ENCODE assay signal across 40 cellular contexts in the genomic region with DNA sequence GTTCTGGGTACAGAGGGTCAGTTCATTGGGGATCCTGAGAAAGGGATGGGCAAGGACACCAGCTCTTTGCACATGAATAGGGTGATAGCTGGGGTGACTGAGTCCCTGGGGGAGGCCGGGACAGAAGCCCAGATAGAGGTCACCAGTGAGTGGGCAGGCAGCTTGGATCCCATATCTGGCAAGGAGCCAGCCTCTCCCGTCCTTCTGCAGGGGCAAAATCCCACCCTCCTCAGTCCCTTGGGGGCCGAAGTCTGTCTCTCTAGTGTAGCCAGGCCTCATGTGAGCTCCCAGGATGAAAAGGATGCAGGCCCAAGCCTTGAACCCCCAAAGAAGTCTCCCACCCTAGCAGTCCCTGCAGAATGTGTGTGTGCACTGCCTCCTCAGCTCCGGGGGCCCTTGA. TPM values are rescaled to one million over a fixed set of nuclear protein-coding genes. Genes with fewer than 3 reads are reported as not detected.
"Had no signal": no experiment of that assay in that cellular context is flagged by ENCODE, and none has a peak within 500 bp of the region (broad histone marks: within the 10 kb centered on the region; RNA-seq: fewer than 3 reads in every experiment).

No MANE protein-coding gene starts in this region.

- H3K4me3 ChIP-seq: ascending aorta, cardiac muscle cell had no signal

- H3K27me3 ChIP-seq: ascending aorta, cardiac muscle cell had no signal

- DNase-seq: activated B cell treated with CpG ODN at 0.5 μM for 24 hours; activated CD4-positive, alpha-beta memory T cell treated with anti-CD3 and anti-CD28 coated beads for 36 hours; activated CD4-positive, alpha-beta T cell treated with anti-CD3 and anti-CD28 coated beads for 4 hours; activated CD4-positive, alpha-beta T cell treated with anti-CD3 and anti-CD28 coated beads, Interleukin-2, amount 10 ng/mL, durations not matched to agents 24 days and 14 days; activated CD4-positive, alpha-beta T cell treated with anti-CD3 and anti-CD28 coated beads, Interleukin-2, amount 50 U/mL, for 1 hour; activated CD4-positive, alpha-beta T cell treated with anti-CD3 and anti-CD28 coated beads, Interleukin-2, amount 50 U/mL, for 4 hours; activated CD4-positive, CD25-positive, alpha-beta regulatory T cell treated with anti-CD3 and anti-CD28 coated beads, Interleukin-2, amount 50 U/mL, for 72 hours; activated CD8-positive, alpha-beta memory T cell treated with anti-CD3 and anti-CD28 coated beads, Interleukin-2, amount 50 U/mL, for 4 hours; activated CD8-positive, alpha-beta T cell treated with anti-CD3 and anti-CD28 coated beads for 36 hours; activated effector memory CD4-positive, alpha-beta T cell treated with Interleukin-2 at 50 U/mL for 16 hours; activated gamma-delta T cell; activated naive CD4-positive, alpha-beta T cell treated with anti-CD3 and anti-CD28 coated beads, Interleukin-2, amount 10 ng/mL, durations not matched to agents 7 days and 5 days; activated naive CD4-positive, alpha-beta T cell treated with Interleukin-2 at 50 U/mL for 16 hours; activated naive CD8-positive, alpha-beta T cell treated with anti-CD3 and anti-CD28 coated beads, Interleukin-2, amount 10 ng/mL, durations not matched to agents 7 days and 5 days; activated naive CD8-positive, alpha-beta T cell treated with anti-CD3 and anti-CD28 coated beads, Interleukin-2, amount 50 U/mL, for 24 hours; activated T-cell treated with anti-CD3 and anti-CD28 coated beads for 4 hours; activated T-cell treated with anti-CD3 and anti-CD28 coated beads, Interleukin-2, amount 50 U/mL, for 4 hours; activated T-cell treated with anti-CD3 and anti-CD28 coated beads, Interleukin-2, amount 50 U/mL, for 72 hours; amygdala; anterior cingulate cortex; caudate nucleus; cerebellar nuclear complex; T-helper 1 cell; T-helper 2 cell; T-helper 9 cell had no signal

- H3K4me1 ChIP-seq: ascending aorta had no signal

- H3K27me3 Mint-ChIP-seq: activated B cell treated with CpG ODN at 0.5 μM for 24 hours; activated CD4-positive, alpha-beta memory T cell treated with anti-CD3 and anti-CD28 coated beads for 36 hours; activated CD4-positive, alpha-beta T cell treated with anti-CD3 and anti-CD28 coated beads, Interleukin-2, amount 10 ng/mL, durations not matched to agents 24 days and 14 days; activated CD8-positive, alpha-beta T cell treated with anti-CD3 and anti-CD28 coated beads for 36 hours; activated naive CD4-positive, alpha-beta T cell treated with anti-CD3 and anti-CD28 coated beads, Interleukin-2, amount 10 ng/mL, durations not matched to agents 7 days and 5 days; activated naive CD4-positive, alpha-beta T cell treated with anti-CD3 and anti-CD28 coated beads, Interleukin-2, amount 50 U/mL, for 24 hours; activated naive CD8-positive, alpha-beta T cell; activated naive CD8-positive, alpha-beta T cell treated with anti-CD3 and anti-CD28 coated beads, Interleukin-2, amount 10 ng/mL, durations not matched to agents 7 days and 5 days; activated naive CD8-positive, alpha-beta T cell treated with anti-CD3 and anti-CD28 coated beads, Interleukin-2, amount 50 U/mL, for 24 hours; brain; central memory CD8-positive, alpha-beta T cell had no signal

- H3K27ac Mint-ChIP-seq: activated B cell treated with CpG ODN at 0.5 μM for 24 hours; activated CD4-positive, alpha-beta memory T cell treated with anti-CD3 and anti-CD28 coated beads for 36 hours; activated CD4-positive, alpha-beta T cell treated with anti-CD3 and anti-CD28 coated beads, Interleukin-2, amount 10 ng/mL, durations not matched to agents 24 days and 14 days; activated naive CD4-positive, alpha-beta T cell treated with anti-CD3 and anti-CD28 coated beads, Interleukin-2, amount 50 U/mL, for 24 hours; activated naive CD8-positive, alpha-beta T cell; activated naive CD8-positive, alpha-beta T cell treated with anti-CD3 and anti-CD28 coated beads, Interleukin-2, amount 50 U/mL, for 24 hours; activated T-cell treated with anti-CD3 and anti-CD28 coated beads, Interleukin-2, amount 50 U/mL, for 72 hours; activated T-helper 1 cell treated with anti-CD3 and anti-CD28 coated beads, Interleukin-12 subunit alpha, Interleukin-12 subunit beta, Interleukin-2, Interleukin-4 antibody, amounts not matched to agents 30 ng/mL and 10 ng/mL and 1 ng/mL, durations not matched to agents 14 hours and 24 hours and 36 hours; activated T-helper 2 cell treated with anti-CD3 and anti-CD28 coated beads, Interferon-gamma antibody, Interleukin-2, Interleukin-4, amounts not matched to agents 10 μg/mL and 5 μg/mL and 100 μg/mL, durations not matched to agents 14 hours and 24 hours and 36 hours; T-helper 1 cell treated with Interleukin-12 subunit alpha and Interleukin-12 subunit beta and Interleukin-4 antibody, amounts not matched to agents 30 μg/mL and 1 μg/mL, for 36 hours; T-helper 2 cell treated with Interferon-gamma antibody and Interleukin-4, amounts not matched to agents 5 μg/mL and 100 μg/mL, for 36 hours had no signal

- H3K36me3 ChIP-seq: cardiac muscle cell had no signal

- H3K4me3 Mint-ChIP-seq: activated B cell treated with CpG ODN at 0.5 μM for 24 hours; activated CD4-positive, alpha-beta memory T cell treated with anti-CD3 and anti-CD28 coated beads for 36 hours; activated CD4-positive, alpha-beta T cell treated with anti-CD3 and anti-CD28 coated beads, Interleukin-2, amount 10 ng/mL, durations not matched to agents 24 days and 14 days; activated CD8-positive, alpha-beta T cell treated with anti-CD3 and anti-CD28 coated beads for 36 hours; activated naive CD4-positive, alpha-beta T cell treated with anti-CD3 and anti-CD28 coated beads, Interleukin-2, amount 10 ng/mL, durations not matched to agents 7 days and 5 days; activated naive CD4-positive, alpha-beta T cell treated with anti-CD3 and anti-CD28 coated beads, Interleukin-2, amount 50 U/mL, for 24 hours; activated naive CD8-positive, alpha-beta T cell; activated naive CD8-positive, alpha-beta T cell treated with anti-CD3 and anti-CD28 coated beads, Interleukin-2, amount 10 ng/mL, durations not matched to agents 7 days and 5 days; activated naive CD8-positive, alpha-beta T cell treated with anti-CD3 and anti-CD28 coated beads, Interleukin-2, amount 50 U/mL, for 24 hours; activated T-cell treated with anti-CD3 and anti-CD28 coated beads, Interleukin-2, amount 50 U/mL, for 4 hours; activated T-cell treated with anti-CD3 and anti-CD28 coated beads, Interleukin-2, amount 50 U/mL, for 72 hours; activated T-helper 1 cell treated with anti-CD3 and anti-CD28 coated beads, Interleukin-12 subunit alpha, Interleukin-12 subunit beta, Interleukin-2, Interleukin-4 antibody, amounts not matched to agents 30 ng/mL and 10 ng/mL and 1 ng/mL, durations not matched to agents 14 hours and 24 hours and 36 hours; brain; central memory CD8-positive, alpha-beta T cell; T-helper 1 cell treated with Interleukin-12 subunit alpha and Interleukin-12 subunit beta and Interleukin-4 antibody, amounts not matched to agents 30 μg/mL and 1 μg/mL, for 36 hours; T-helper 2 cell treated with Interferon-gamma antibody and Interleukin-4, amounts not matched to agents 5 μg/mL and 100 μg/mL, for 36 hours had no signal

- H3K9me3 ChIP-seq: ascending aorta had no signal

- H3K36me3 Mint-ChIP-seq: activated CD4-positive, alpha-beta memory T cell treated with anti-CD3 and anti-CD28 coated beads for 36 hours; activated naive CD4-positive, alpha-beta T cell treated with anti-CD3 and anti-CD28 coated beads, Interleukin-2, amount 50 U/mL, for 24 hours; activated naive CD8-positive, alpha-beta T cell; brain had no signal

- H3K4me1 Mint-ChIP-seq: activated B cell treated with CpG ODN at 0.5 μM for 24 hours had no signal

- H3K9me3 Mint-ChIP-seq: activated B cell treated with CpG ODN at 0.5 μM for 24 hours; activated CD4-positive, alpha-beta memory T cell treated with anti-CD3 and anti-CD28 coated beads for 36 hours; activated CD4-positive, alpha-beta T cell treated with anti-CD3 and anti-CD28 coated beads, Interleukin-2, amount 10 ng/mL, durations not matched to agents 24 days and 14 days; activated CD8-positive, alpha-beta T cell treated with anti-CD3 and anti-CD28 coated beads for 36 hours; activated naive CD4-positive, alpha-beta T cell treated with anti-CD3 and anti-CD28 coated beads, Interleukin-2, amount 10 ng/mL, durations not matched to agents 7 days and 5 days; activated naive CD4-positive, alpha-beta T cell treated with anti-CD3 and anti-CD28 coated beads, Interleukin-2, amount 50 U/mL, for 24 hours; activated naive CD8-positive, alpha-beta T cell treated with anti-CD3 and anti-CD28 coated beads, Interleukin-2, amount 10 ng/mL, durations not matched to agents 7 days and 5 days; activated naive CD8-positive, alpha-beta T cell treated with anti-CD3 and anti-CD28 coated beads, Interleukin-2, amount 50 U/mL, for 24 hours; activated T-cell treated with anti-CD3 and anti-CD28 coated beads, Interleukin-2, amount 50 U/mL, for 4 hours; activated T-cell treated with anti-CD3 and anti-CD28 coated beads, Interleukin-2, amount 50 U/mL, for 72 hours; activated T-helper 1 cell treated with anti-CD3 and anti-CD28 coated beads, Interleukin-12 subunit alpha, Interleukin-12 subunit beta, Interleukin-2, Interleukin-4 antibody, amounts not matched to agents 30 ng/mL and 10 ng/mL and 1 ng/mL, durations not matched to agents 14 hours and 24 hours and 36 hours; activated T-helper 2 cell treated with anti-CD3 and anti-CD28 coated beads, Interferon-gamma antibody, Interleukin-2, Interleukin-4, amounts not matched to agents 10 μg/mL and 5 μg/mL and 100 μg/mL, durations not matched to agents 14 hours and 24 hours and 36 hours; central memory CD8-positive, alpha-beta T cell; T-helper 1 cell treated with Interleukin-12 subunit alpha and Interleukin-12 subunit beta and Interleukin-4 antibody, amounts not matched to agents 30 μg/mL and 1 μg/mL, for 36 hours; T-helper 2 cell treated with Interferon-gamma antibody and Interleukin-4, amounts not matched to agents 5 μg/mL and 100 μg/mL, for 36 hours had no signal

- H3K27ac ChIP-seq: ascending aorta, cardiac muscle cell, VCaP had no signal

- ATAC-seq: activated CD8-positive, alpha-beta T cell treated with anti-CD3 and anti-CD28 coated beads for 36 hours; activated naive CD8-positive, alpha-beta T cell treated with anti-CD3 and anti-CD28 coated beads, Interleukin-2, amount 50 U/mL, for 24 hours; activated T-cell treated with anti-CD3 and anti-CD28 coated beads, Interleukin-2, amount 50 U/mL, for 4 hours; activated T-cell treated with anti-CD3 and anti-CD28 coated beads, Interleukin-2, amount 50 U/mL, for 72 hours had no signal

- FAIRE-seq: bronchial epithelial cell, TTC549 had no signal

RNA-seq across cellular contexts. Expression of a gene that starts 16.9 kb away (rescaled TPM):
- total RNA-seq: activated B cell treated with CpG ODN at 0.5 μM for 24 hours; activated CD4-positive, alpha-beta memory T cell treated with anti-CD3 and anti-CD28 coated beads for 36 hours; activated CD4-positive, alpha-beta T cell treated with anti-CD3 and anti-CD28 coated beads, Interleukin-2, amount 10 ng/mL, durations not matched to agents 24 days and 14 days; activated CD8-positive, alpha-beta memory T cell treated with anti-CD3 and anti-CD28 coated beads for 36 hours; activated CD8-positive, alpha-beta T cell treated with anti-CD3 and anti-CD28 coated beads for 36 hours; activated naive CD8-positive, alpha-beta T cell treated with anti-CD3 and anti-CD28 coated beads, Interleukin-2, amount 10 ng/mL, durations not matched to agents 7 days and 5 days; activated T-cell treated with anti-CD3 and anti-CD28 coated beads, Interleukin-2, amount 50 U/mL, for 4 hours; activated T-cell treated with anti-CD3 and anti-CD28 coated beads, Interleukin-2, amount 50 U/mL, for 72 hours; activated T-helper 1 cell treated with anti-CD3 and anti-CD28 coated beads, Interleukin-12 subunit alpha, Interleukin-12 subunit beta, Interleukin-2, Interleukin-4 antibody, amounts not matched to agents 30 ng/mL and 10 ng/mL and 1 ng/mL, durations not matched to agents 14 hours and 24 hours and 36 hours; activated T-helper 2 cell treated with anti-CD3 and anti-CD28 coated beads, Interferon-gamma antibody, Interleukin-2, Interleukin-4, amounts not matched to agents 10 μg/mL and 5 μg/mL and 100 μg/mL, durations not matched to agents 14 hours and 24 hours and 36 hours; ascending aorta; bronchial epithelial cell; cardiac muscle cell had no signal
- polyA plus RNA-seq: adipose tissue, cardiac muscle cell had no signal

RNA-seq across cellular contexts. Expression of a gene that starts 22.1 kb away (rescaled TPM):
- total RNA-seq: ascending aorta, bronchial epithelial cell had no signal

RNA-seq across cellular contexts. Expression of a gene that starts 35.3 kb away (rescaled TPM):
- total RNA-seq: activated B cell treated with CpG ODN at 0.5 μM for 24 hours; activated CD4-positive, alpha-beta memory T cell treated with anti-CD3 and anti-CD28 coated beads for 36 hours; activated CD4-positive, alpha-beta T cell treated with anti-CD3 and anti-CD28 coated beads, Interleukin-2, amount 10 ng/mL, durations not matched to agents 24 days and 14 days; activated CD8-positive, alpha-beta memory T cell treated with anti-CD3 and anti-CD28 coated beads for 36 hours; activated CD8-positive, alpha-beta T cell treated with anti-CD3 and anti-CD28 coated beads for 36 hours; activated naive CD8-positive, alpha-beta T cell treated with anti-CD3 and anti-CD28 coated beads, Interleukin-2, amount 10 ng/mL, durations not matched to agents 7 days and 5 days; activated T-cell treated with anti-CD3 and anti-CD28 coated beads, Interleukin-2, amount 50 U/mL, for 4 hours; activated T-cell treated with anti-CD3 and anti-CD28 coated beads, Interleukin-2, amount 50 U/mL, for 72 hours; activated T-helper 1 cell treated with anti-CD3 and anti-CD28 coated beads, Interleukin-12 subunit alpha, Interleukin-12 subunit beta, Interleukin-2, Interleukin-4 antibody, amounts not matched to agents 30 ng/mL and 10 ng/mL and 1 ng/mL, durations not matched to agents 14 hours and 24 hours and 36 hours; activated T-helper 2 cell treated with anti-CD3 and anti-CD28 coated beads, Interferon-gamma antibody, Interleukin-2, Interleukin-4, amounts not matched to agents 10 μg/mL and 5 μg/mL and 100 μg/mL, durations not matched to agents 14 hours and 24 hours and 36 hours; ascending aorta; bronchial epithelial cell; cardiac muscle cell had no signal
- polyA plus RNA-seq: adipose tissue, cardiac muscle cell had no signal

RNA-seq across cellular contexts. Expression of a gene that starts 44.8 kb away (rescaled TPM):
- total RNA-seq: activated B cell treated with CpG ODN at 0.5 μM for 24 hours; activated CD4-positive, alpha-beta memory T cell treated with anti-CD3 and anti-CD28 coated beads for 36 hours; activated CD4-positive, alpha-beta T cell treated with anti-CD3 and anti-CD28 coated beads, Interleukin-2, amount 10 ng/mL, durations not matched to agents 24 days and 14 days; activated CD8-positive, alpha-beta memory T cell treated with anti-CD3 and anti-CD28 coated beads for 36 hours; activated CD8-positive, alpha-beta T cell treated with anti-CD3 and anti-CD28 coated beads for 36 hours; activated naive CD8-positive, alpha-beta T cell treated with anti-CD3 and anti-CD28 coated beads, Interleukin-2, amount 10 ng/mL, durations not matched to agents 7 days and 5 days; activated T-cell treated with anti-CD3 and anti-CD28 coated beads, Interleukin-2, amount 50 U/mL, for 4 hours; activated T-cell treated with anti-CD3 and anti-CD28 coated beads, Interleukin-2, amount 50 U/mL, for 72 hours; activated T-helper 1 cell treated with anti-CD3 and anti-CD28 coated beads, Interleukin-12 subunit alpha, Interleukin-12 subunit beta, Interleukin-2, Interleukin-4 antibody, amounts not matched to agents 30 ng/mL and 10 ng/mL and 1 ng/mL, durations not matched to agents 14 hours and 24 hours and 36 hours; activated T-helper 2 cell treated with anti-CD3 and anti-CD28 coated beads, Interferon-gamma antibody, Interleukin-2, Interleukin-4, amounts not matched to agents 10 μg/mL and 5 μg/mL and 100 μg/mL, durations not matched to agents 14 hours and 24 hours and 36 hours; ascending aorta; bronchial epithelial cell; cardiac muscle cell had no signal
- polyA plus RNA-seq: adipose tissue had no signal
